ENCODE assay signal across 19 cellular contexts in the genomic region with DNA sequence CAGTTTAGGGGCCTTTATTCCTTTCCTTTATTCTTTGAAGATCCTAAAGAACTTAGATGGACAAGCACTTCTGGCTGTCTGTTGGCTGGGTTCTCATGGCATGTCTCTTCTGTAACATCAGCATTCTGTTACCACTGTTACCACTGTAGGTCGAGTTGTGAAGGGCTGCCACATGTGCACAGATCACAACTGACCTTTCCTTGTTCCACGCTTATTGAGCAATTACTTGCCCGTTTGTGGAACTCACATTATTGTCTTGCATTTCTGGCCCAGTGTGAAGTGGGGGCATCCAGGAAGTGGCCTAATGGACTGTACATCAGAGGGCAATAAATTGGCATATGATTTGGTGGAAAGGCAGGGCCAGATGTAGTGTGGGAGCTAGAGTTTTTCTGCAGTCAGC. TPM values are rescaled to one million over a fixed set of nuclear protein-coding genes. Genes with fewer than 3 reads are reported as not detected.
DNase-seq lines count a peak whose midpoint lies in the region; ATAC-seq, FAIRE-seq and TF ChIP-seq lines count a peak whose summit lies in the region.
"Had no signal": no experiment of that assay in that cellular context is flagged by ENCODE, and none has a peak within 500 bp of the region (broad histone marks: within the 10 kb centered on the region; RNA-seq: fewer than 3 reads in every experiment).

No MANE protein-coding gene starts in this region.

- H3K27me3 ChIP-seq in cardiac muscle cell (no peaks in the 10 kb centered on the region), right atrium auricular region (no peaks in the 10 kb centered on the region), mesenchymal stem cell (ENCODE audit: control insufficient read depth in 1 of 2, insufficient read depth in 1 of 2, low read length in 2 of 2) (no peaks in the 10 kb centered on the region), thymus (ENCODE audit: control insufficient read depth, insufficient read depth) (no peaks in the 10 kb centered on the region)
- H3K27me3 ChIP-seq: BLaER1 had no signal

- DNase-seq in cardiac muscle cell (ENCODE audit: low read depth in 1 of 2, low spot score in 1 of 2) (peak in 1 of 2 donors; percentile 21), right atrium auricular region (ENCODE audit: low spot score) (no peak), mesenchymal stem cell (peak; percentile 17), DMS114 treated with DMSO at 0.1 percent for 48 hours (lab: John Stamatoyannopoulos, UW; ENCODE audit: unreplicated experiment) (no peak), D721Med (ENCODE audit: insufficient read length, low spot score) (no peak)
- DNase-seq in activated naive CD8-positive, alpha-beta T cell treated with anti-CD3 and anti-CD28 coated beads, Interleukin-2, amount 50 U/mL, for 24 hours = no peak
- DNase-seq: activated CD4-positive, alpha-beta T cell treated with anti-CD3 and anti-CD28 coated beads, Interleukin-2, amount 50 U/mL, for 1 hour; activated naive CD4-positive, alpha-beta T cell treated with anti-CD3 and anti-CD28 coated beads, Interleukin-2, amount 10 ng/mL, durations not matched to agents 7 days and 5 days; NCI-H1436 treated with DMSO at 0.1 percent for 48 hours; NCI-H524; RPMI8226; stimulated activated CD4-positive, alpha-beta T cell treated with anti-CD3 and anti-CD28 coated beads, Interleukin-4, amount 100 ng/mL, for 24 hours; stimulated activated naive CD4-positive, alpha-beta T cell; T1000 had no signal

- ATAC-seq in activated naive CD8-positive, alpha-beta T cell treated with anti-CD3 and anti-CD28 coated beads, Interleukin-2, amount 50 U/mL, for 24 hours = no peak
- ATAC-seq in GM21526 (IDR thresholded peaks at IDR 0.05; ENCODE audit: low FRiP score, unreplicated experiment) = no peak
- ATAC-seq: esophagus mucosa had no signal

- no peak overlapping the region for H2BK12ac ChIP-seq in mesenchymal stem cell (ENCODE audit: low read length in 2 of 2)

- no peak overlapping the region for H3K4me3 ChIP-seq in cardiac muscle cell
- no peak overlapping the region for H3K4me3 ChIP-seq in right atrium auricular region
- no peak overlapping the region for H3K4me3 ChIP-seq in mesenchymal stem cell (ENCODE audit: insufficient read depth in 1 of 2, low read depth in 1 of 2, low read length in 2 of 2)
- no peak overlapping the region for H3K4me3 ChIP-seq in thymus (ENCODE audit: low read length)
- H3K4me3 ChIP-seq: BLaER1 had no signal

- H2BK120ac ChIP-seq in mesenchymal stem cell (ENCODE audit: low read depth, low read length) = no peak overlapping the region

- no peak overlapping the region for H2BK15ac ChIP-seq in mesenchymal stem cell (ENCODE audit: low read depth, poor library complexity, severe bottlenecking)

- H3K4ac ChIP-seq in mesenchymal stem cell (ENCODE audit: low read depth in 1 of 2, low read length in 2 of 2) = no peak overlapping the region

- H3K4me1 ChIP-seq in cardiac muscle cell (ENCODE audit: low read depth) (peaks cover 18% of the 10 kb centered on the region), right atrium auricular region (peaks cover 0 to 30% of the 10 kb centered on the region in 2 donors), mesenchymal stem cell (ENCODE audit: control insufficient read depth, insufficient read depth, low read depth, low read length) (peaks cover 10% of the 10 kb centered on the region), thymus (ENCODE audit: control insufficient read depth, insufficient read depth, low read length) (no peaks in the 10 kb centered on the region)
- H3K4me1 ChIP-seq: BLaER1 had no signal

- peak overlapping the region; percentile 1 to 30 for H3K18ac ChIP-seq in mesenchymal stem cell (ENCODE audit: low read depth in 1 of 2, low read length in 2 of 2)

- H3K27me3 Mint-ChIP-seq in activated naive CD8-positive, alpha-beta T cell treated with anti-CD3 and anti-CD28 coated beads, Interleukin-2, amount 50 U/mL, for 24 hours = no peaks in the 10 kb centered on the region
- H3K27me3 Mint-ChIP-seq: activated naive CD4-positive, alpha-beta T cell treated with anti-CD3 and anti-CD28 coated beads, Interleukin-2, amount 10 ng/mL, durations not matched to agents 7 days and 5 days; progenitor cell of endocrine pancreas had no signal

- peaks cover 11% of the 10 kb centered on the region for H3K79me1 ChIP-seq in mesenchymal stem cell (replicated peaks; ENCODE audit: low read length, poor library complexity, severe bottlenecking)

- no peak for FAIRE-seq in D721Med (lab: Jason Lieb, UNC)

- 53% methylated on average over 3 of the region's 3 CpGs for WGBS in mesenchymal stem cell
- 88% methylated on average over 3 of the region's 3 CpGs for WGBS in thymus

- H3K14ac ChIP-seq in mesenchymal stem cell (ENCODE audit: low read length in 2 of 2) = no peak overlapping the region

- peak overlapping the region; percentile 94 for H3K27ac Mint-ChIP-seq in activated naive CD8-positive, alpha-beta T cell treated with anti-CD3 and anti-CD28 coated beads, Interleukin-2, amount 50 U/mL, for 24 hours
- H3K27ac Mint-ChIP-seq: activated naive CD4-positive, alpha-beta T cell treated with anti-CD3 and anti-CD28 coated beads, Interleukin-2, amount 10 ng/mL, durations not matched to agents 7 days and 5 days; progenitor cell of endocrine pancreas had no signal

- H3K9ac ChIP-seq in mesenchymal stem cell (ENCODE audit: low read length) = no peak overlapping the region
- H3K9ac ChIP-seq: BLaER1 had no signal

- H3K36me3 Mint-ChIP-seq in activated naive CD8-positive, alpha-beta T cell treated with anti-CD3 and anti-CD28 coated beads, Interleukin-2, amount 50 U/mL, for 24 hours (ENCODE audit: low read depth) = peaks cover 23% of the 10 kb centered on the region

- TF ChIP-seq CTCF in cardiac muscle cell (IDR thresholded peaks at IDR 0.05; ENCODE audit: low read depth, low read length) (no peak), right atrium auricular region (IDR thresholded peaks at IDR 0.05) (no peak), D721Med (IDR thresholded peaks at IDR 0.05; ENCODE audit: insufficient read depth, missing control alignments) (no peak)

- H4K8ac ChIP-seq in mesenchymal stem cell (ENCODE audit: low read length) = no peak overlapping the region

- H3K4me2 ChIP-seq in mesenchymal stem cell (ENCODE audit: low read length, poor library complexity, severe bottlenecking) = peak overlapping the region; percentile 8
- H3K4me2 ChIP-seq: BLaER1 had no signal

- no peaks in the 10 kb centered on the region for H3K9me3 Mint-ChIP-seq in activated naive CD8-positive, alpha-beta T cell treated with anti-CD3 and anti-CD28 coated beads, Interleukin-2, amount 50 U/mL, for 24 hours
- H3K9me3 Mint-ChIP-seq: activated naive CD4-positive, alpha-beta T cell treated with anti-CD3 and anti-CD28 coated beads, Interleukin-2, amount 10 ng/mL, durations not matched to agents 7 days and 5 days had no signal

- H3K23ac ChIP-seq in mesenchymal stem cell (ENCODE audit: low read length in 2 of 2) = no peak overlapping the region

- no peak overlapping the region for H2BK5ac ChIP-seq in mesenchymal stem cell (ENCODE audit: low read depth, low read length, poor library complexity, severe bottlenecking)

- no peak overlapping the region for H4K91ac ChIP-seq in mesenchymal stem cell (ENCODE audit: low read length)

- no peaks in the 10 kb centered on the region for H3K9me3 ChIP-seq in cardiac muscle cell (ENCODE audit: low read depth)
- no peaks in the 10 kb centered on the region for H3K9me3 ChIP-seq in right atrium auricular region
- no peaks in the 10 kb centered on the region for H3K9me3 ChIP-seq in mesenchymal stem cell (ENCODE audit: control insufficient read depth, low read length)
- no peaks in the 10 kb centered on the region for H3K9me3 ChIP-seq in thymus (ENCODE audit: control insufficient read depth)
- H3K9me3 ChIP-seq: BLaER1 had no signal

- H2AK5ac ChIP-seq in mesenchymal stem cell (ENCODE audit: low read length, severe bottlenecking) = peak overlapping the region; percentile 9

- H3K27ac ChIP-seq in cardiac muscle cell (peak overlapping the region; percentile 83), right atrium auricular region (no peak overlapping the region), mesenchymal stem cell (ENCODE audit: low read length, poor library complexity, severe bottlenecking) (peak overlapping the region; percentile 85), thymus (ENCODE audit: low read depth) (peak overlapping the region; percentile 46)
- H3K27ac ChIP-seq: BLaER1 had no signal

- H3K4me3 Mint-ChIP-seq in activated naive CD8-positive, alpha-beta T cell treated with anti-CD3 and anti-CD28 coated beads, Interleukin-2, amount 50 U/mL, for 24 hours = peak overlapping the region; percentile 55
- H3K4me3 Mint-ChIP-seq: activated naive CD4-positive, alpha-beta T cell treated with anti-CD3 and anti-CD28 coated beads, Interleukin-2, amount 10 ng/mL, durations not matched to agents 7 days and 5 days had no signal

- H3K36me3 ChIP-seq in cardiac muscle cell (peaks cover 3% of the 10 kb centered on the region), right atrium auricular region (no peaks in the 10 kb centered on the region), mesenchymal stem cell (ENCODE audit: control insufficient read depth in 1 of 2, insufficient read depth in 2 of 2, low read depth in 1 of 2, low read length in 2 of 2) (peaks cover 8 to 12% of the 10 kb centered on the region in 2 experiments), thymus (ENCODE audit: control insufficient read depth, insufficient read depth) (peaks cover 10% of the 10 kb centered on the region)

- H2AFZ ChIP-seq in mesenchymal stem cell (ENCODE audit: low read depth, low read length) = no peak overlapping the region

- H3K4me1 Mint-ChIP-seq in activated naive CD8-positive, alpha-beta T cell treated with anti-CD3 and anti-CD28 coated beads, Interleukin-2, amount 50 U/mL, for 24 hours = peaks cover 65% of the 10 kb centered on the region

RNA-seq across cellular contexts. Expression of a gene that starts 23.7 kb away (rescaled TPM):
- total RNA-seq in cardiac muscle cell = 51.4 and 75.6 TPM in 2 replicates
- 42.1 and 62.1 TPM in 2 replicates for polyA plus RNA-seq in cardiac muscle cell
- total RNA-seq in right atrium auricular region = 10 to 100 TPM; 38.5 to 38.9 TPM
- polyA plus RNA-seq in mesenchymal stem cell (2013, experiment 1 of 2) = 28.8 TPM
- 26.0 TPM for polyA plus RNA-seq in mesenchymal stem cell (2013, experiment 2 of 2)
- polyA plus RNA-seq in thymus = 11.1 TPM

RNA-seq across cellular contexts. Expression of a gene that starts 27.7 kb away (rescaled TPM):
- 5.5 and 14.3 TPM in 2 replicates for total RNA-seq in cardiac muscle cell
- 7.9 and 19.2 TPM in 2 replicates for polyA plus RNA-seq in cardiac muscle cell
- total RNA-seq in right atrium auricular region = under 1 TPM; 0.28 to 0.96 TPM
- polyA plus RNA-seq in mesenchymal stem cell (2013, experiment 1 of 2) = 0.04 TPM
- polyA plus RNA-seq in mesenchymal stem cell (2013, experiment 2 of 2) = 0.04 TPM
- polyA plus RNA-seq in thymus = 0.02 TPM
- total RNA-seq: esophagus mucosa, progenitor cell of endocrine pancreas had no signal

RNA-seq across cellular contexts. Expression of a gene that starts 42.9 kb away (rescaled TPM):
- total RNA-seq in cardiac muscle cell (0.18 TPM in 1 of 2 replicates, not detected in the other), right atrium auricular region (under 1 TPM in 1 of 2 donors, not detected in 1; 0.39 TPM)
- polyA plus RNA-seq in cardiac muscle cell (0.10 and 0.82 TPM in 2 replicates), thymus (0.48 TPM)
- 0.12 TPM for polyA plus RNA-seq in mesenchymal stem cell (2013, experiment 1 of 2)
- 0.25 TPM for polyA plus RNA-seq in mesenchymal stem cell (2013, experiment 2 of 2)
- total RNA-seq: esophagus mucosa, progenitor cell of endocrine pancreas had no signal

Comparison
In these comparisons a context has a peak if more than half of its experiments do, and no peak if none do; other contexts are left out.
1. H3K27ac ChIP-seq: peak in cardiac muscle cell (single experiment), mesenchymal stem cell (single experiment) and thymus (single experiment); none in right atrium auricular region (0 of 2).